17 cellular contexts compared by ENCODE assay signal in the genomic region with DNA sequence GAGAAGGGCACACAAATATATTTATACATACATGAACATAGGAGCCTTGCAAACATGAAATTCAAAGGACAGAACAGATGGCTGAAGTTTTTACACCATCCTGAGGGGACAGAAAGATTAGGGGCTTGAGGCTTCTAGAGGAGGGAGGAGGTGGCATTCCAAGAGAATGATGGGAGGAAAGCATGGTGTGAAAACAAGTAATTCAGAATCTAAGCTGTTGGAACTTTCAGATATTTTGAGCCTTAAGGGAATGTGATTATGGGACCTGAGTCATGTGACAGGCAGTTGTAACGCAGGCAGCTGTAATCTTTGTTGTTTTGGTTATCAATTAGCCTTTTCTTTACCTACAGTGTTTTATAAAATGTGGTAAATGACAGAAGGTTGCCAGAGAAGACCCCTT.
DNase-seq lines count a peak whose midpoint lies in the region; ATAC-seq and TF ChIP-seq lines count a peak whose summit lies in the region.
"Had no signal": no experiment of that assay in that cellular context is flagged by ENCODE, and none has a peak within 500 bp of the region (broad histone marks: within the 10 kb centered on the region; RNA-seq: fewer than 3 reads in every experiment).

No MANE protein-coding gene starts in this region.

- no TSS peak for BruUV-seq in PC-3 (replicated peaks; lab: Mats Ljungman, UMichigan)

- peaks cover 9% of the 10 kb centered on the region; the same call in 1 of the 2 replicates for H3K36me3 ChIP-seq in PC-3 (ENCODE audit: low read depth, low read length)
- no peaks in the 10 kb centered on the region for H3K36me3 ChIP-seq in fibroblast of lung (ENCODE audit: control insufficient read depth, insufficient read depth, low read length)
- H3K36me3 ChIP-seq in neural progenitor cell, result no peaks in the 10 kb centered on the region
- no peaks in the 10 kb centered on the region for H3K36me3 ChIP-seq in effector memory CD4-positive, alpha-beta T cell (ENCODE audit: control insufficient read depth, insufficient read depth, low read length)
- H3K36me3 ChIP-seq: neutrophil, vagina had no signal

- H3K4me3 Mint-ChIP-seq in neural progenitor cell (no peak overlapping the region), glutamatergic neuron (ENCODE audit: unreplicated experiment) (no peak overlapping the region)
- H3K4me3 Mint-ChIP-seq: activated CD8-positive, alpha-beta memory T cell treated with anti-CD3 and anti-CD28 coated beads, Interleukin-2, amount 10 ng/mL, durations not matched to agents 7 days and 5 days; activated naive CD8-positive, alpha-beta T cell had no signal

- intact Hi-C loops in PC-3 (cut with micrococcal nuclease), result loop anchor here (2.0 to 5.0 kb wide), 2 partner anchors 56 to 98 kb away; no protein-coding TSS in a partner anchor

- H3K9me3 ChIP-seq in PC-3 (ENCODE audit: low read length) (peaks cover 9% of the 10 kb centered on the region; the same call in 1 of the 2 replicates), fibroblast of lung (ENCODE audit: control insufficient read depth, insufficient read depth, low read depth, low read length) (no peaks in the 10 kb centered on the region), neural progenitor cell (ENCODE audit: low read depth) (no peaks in the 10 kb centered on the region)
- no peaks in the 10 kb centered on the region for H3K9me3 ChIP-seq in effector memory CD4-positive, alpha-beta T cell (ENCODE audit: control insufficient read depth, low read length)
- H3K9me3 ChIP-seq: neutrophil, vagina had no signal

- CTCF ChIA-PET in PC-3 (lab: Charles Lee), result no interaction called here

- no peak for TF ChIP-seq CTCF in PC-3 (conservative IDR thresholded peaks at IDR 0.05; ENCODE audit: low read depth, low read length)
- no peak for TF ChIP-seq CTCF in fibroblast of lung (conservative IDR thresholded peaks at IDR 0.05 in 1 of 2, IDR thresholded peaks at IDR 0.05 in 1 of 2; ENCODE audit: low read depth in 1 of 2, low read length in 2 of 2)
- no peak for TF ChIP-seq CTCF in neural progenitor cell (IDR thresholded peaks at IDR 0.05)
- TF ChIP-seq CTCF in glutamatergic neuron (IDR thresholded peaks at IDR 0.05; ENCODE audit: partially characterized antibody, unreplicated experiment), result no peak

- H3K79me2 ChIP-seq in PC-3 (ENCODE audit: low read length) (no peaks in the 10 kb centered on the region), fibroblast of lung (ENCODE audit: control insufficient read depth, insufficient read depth, low read length) (no peaks in the 10 kb centered on the region), neural progenitor cell (ENCODE audit: low read depth) (no peaks in the 10 kb centered on the region)

- H2AFZ ChIP-seq in PC-3 (ENCODE audit: low read length) (peak overlapping the region; percentile 50), fibroblast of lung (ENCODE audit: low read length) (peak overlapping the region; percentile 16), neural progenitor cell (replicated peaks) (no peak overlapping the region)

- H4K20me1 ChIP-seq in PC-3 (ENCODE audit: low read length) (no peaks in the 10 kb centered on the region), fibroblast of lung (ENCODE audit: control insufficient read depth, extremely low read depth, insufficient read depth, low read length) (no peaks in the 10 kb centered on the region), neural progenitor cell (ENCODE audit: low read depth) (no peaks in the 10 kb centered on the region)

- peaks cover 2% of the 10 kb centered on the region for H3K36me3 Mint-ChIP-seq in neural progenitor cell
- H3K36me3 Mint-ChIP-seq in glutamatergic neuron (ENCODE audit: unreplicated experiment), result peaks cover 4% of the 10 kb centered on the region
- H3K36me3 Mint-ChIP-seq: activated CD8-positive, alpha-beta memory T cell treated with anti-CD3 and anti-CD28 coated beads, Interleukin-2, amount 10 ng/mL, durations not matched to agents 7 days and 5 days; activated naive CD8-positive, alpha-beta T cell had no signal

- H3K9ac ChIP-seq in PC-3 (ENCODE audit: low read length), result peak overlapping the region; percentile 81
- H3K9ac ChIP-seq in fibroblast of lung (ENCODE audit: insufficient read depth, low read length), result no peak overlapping the region
- no peak overlapping the region for H3K9ac ChIP-seq in neural progenitor cell

- peak; percentile 23 for ATAC-seq in PC-3
- ATAC-seq: activated CD8-positive, alpha-beta memory T cell treated with anti-CD3 and anti-CD28 coated beads, Interleukin-2, amount 10 ng/mL, durations not matched to agents 7 days and 5 days; GM12878 had no signal

- H3K27ac ChIP-seq in PC-3 (ENCODE audit: low read length), result peak overlapping the region; percentile 95
- no peak overlapping the region for H3K27ac ChIP-seq in fibroblast of lung (ENCODE audit: insufficient read depth, low read length)
- peak overlapping the region; percentile 87 for H3K27ac ChIP-seq in neural progenitor cell
- H3K27ac ChIP-seq in effector memory CD4-positive, alpha-beta T cell (ENCODE audit: insufficient read depth, low read length, poor library complexity, severe bottlenecking), result no peak overlapping the region
- H3K27ac ChIP-seq: coronary artery, neutrophil, RWPE1, vagina had no signal

- H3K27ac Mint-ChIP-seq in neural progenitor cell, result peak overlapping the region; percentile 28
- H3K27ac Mint-ChIP-seq in glutamatergic neuron (ENCODE audit: unreplicated experiment), result no peak overlapping the region
- H3K27ac Mint-ChIP-seq: activated CD8-positive, alpha-beta memory T cell treated with anti-CD3 and anti-CD28 coated beads, Interleukin-2, amount 10 ng/mL, durations not matched to agents 7 days and 5 days; activated naive CD8-positive, alpha-beta T cell had no signal

- peaks cover 15% of the 10 kb centered on the region for H3K4me1 Mint-ChIP-seq in neural progenitor cell
- peaks cover 12% of the 10 kb centered on the region for H3K4me1 Mint-ChIP-seq in glutamatergic neuron (ENCODE audit: low read depth, unreplicated experiment)
- H3K4me1 Mint-ChIP-seq: activated CD8-positive, alpha-beta memory T cell treated with anti-CD3 and anti-CD28 coated beads, Interleukin-2, amount 10 ng/mL, durations not matched to agents 7 days and 5 days had no signal

- H3K4me2 ChIP-seq in PC-3 (ENCODE audit: low read length) (peak overlapping the region; percentile 76), fibroblast of lung (ENCODE audit: extremely low read depth, insufficient read depth, low read length) (peak overlapping the region; percentile 45), neural progenitor cell (peak overlapping the region; percentile 67)

- H3K9me3 Mint-ChIP-seq in neural progenitor cell (peaks cover 2% of the 10 kb centered on the region), glutamatergic neuron (ENCODE audit: unreplicated experiment) (no peaks in the 10 kb centered on the region)

- peaks cover 25% of the 10 kb centered on the region for H3K4me1 ChIP-seq in PC-3 (ENCODE audit: insufficient read depth, low read length)
- H3K4me1 ChIP-seq in fibroblast of lung (ENCODE audit: control insufficient read depth, extremely low read depth, insufficient read depth, low read length), result peaks cover 13% of the 10 kb centered on the region
- H3K4me1 ChIP-seq in neural progenitor cell, result peaks cover 41% of the 10 kb centered on the region
- H3K4me1 ChIP-seq in effector memory CD4-positive, alpha-beta T cell (ENCODE audit: control insufficient read depth, insufficient read depth, low read length, poor library complexity, severe bottlenecking), result no peaks in the 10 kb centered on the region
- H3K4me1 ChIP-seq: vagina had no signal

- H3K27me3 ChIP-seq in PC-3 (ENCODE audit: low read length) (no peaks in the 10 kb centered on the region), fibroblast of lung (ENCODE audit: control insufficient read depth, insufficient read depth, low read length) (no peaks in the 10 kb centered on the region), neural progenitor cell (no peaks in the 10 kb centered on the region)
- H3K27me3 ChIP-seq in effector memory CD4-positive, alpha-beta T cell (replicated peaks; ENCODE audit: control insufficient read depth, insufficient read depth, low read length, poor library complexity, severe bottlenecking), result no peaks in the 10 kb centered on the region
- H3K27me3 ChIP-seq: neutrophil, vagina had no signal

- POLR2A ChIA-PET in PC-3 (lab: Charles Lee; ENCODE audit: unreplicated experiment), result no interaction called here

- peak; percentile 10 for DNase-seq in D341Med (ENCODE audit: low spot score)
- peak; percentile 10 for DNase-seq in PC-3
- DNase-seq in fibroblast of lung (ENCODE audit: low read depth in 2 of 2), result peak in 1 of 2 donors; percentile 20
- peak; percentile 29 for DNase-seq in neural progenitor cell (ENCODE audit: low spot score)
- no peak for DNase-seq in NCI-H1694 treated with DMSO at 0.1 percent for 48 hours (lab: John Stamatoyannopoulos, UW)
- no peak for DNase-seq in effector memory CD4-positive, alpha-beta T cell
- DNase-seq in glutamatergic neuron, result no peak
- DNase-seq in NOMO-1 treated with dmso at 0.1 percent for 144 hours (lab: John Stamatoyannopoulos, UW; ENCODE audit: unreplicated experiment), result no peak
- DNase-seq: activated CD8-positive, alpha-beta memory T cell treated with anti-CD3 and anti-CD28 coated beads, Interleukin-2, amount 10 ng/mL, durations not matched to agents 7 days and 5 days; AML-193; DMS79 treated with DMSO at 0.1 percent for 48 hours had no signal

- H3K9me2 ChIP-seq in PC-3 (replicated peaks; ENCODE audit: low read length), result no peaks in the 10 kb centered on the region

- peak overlapping the region; percentile 18; the same call in 1 of the 2 replicates for H3K4me3 ChIP-seq in PC-3 (ENCODE audit: low read length)
- no peak overlapping the region for H3K4me3 ChIP-seq in fibroblast of lung (replicated peaks in 1 of 4; ENCODE audit: control extremely low read depth in 1 of 4, insufficient read depth in 1 of 4, low read depth in 3 of 4, low read length in 4 of 4)
- H3K4me3 ChIP-seq in neural progenitor cell, result no peak overlapping the region
- no peak overlapping the region for H3K4me3 ChIP-seq in effector memory CD4-positive, alpha-beta T cell (ENCODE audit: insufficient read depth, low read depth, low read length, poor library complexity, severe bottlenecking)
- H3K4me3 ChIP-seq: coronary artery, GM12878, vagina had no signal

- H3K27me3 Mint-ChIP-seq in neural progenitor cell (ENCODE audit: insufficient read depth, low read depth) (no peaks in the 10 kb centered on the region), glutamatergic neuron (ENCODE audit: unreplicated experiment) (no peaks in the 10 kb centered on the region)
- H3K27me3 Mint-ChIP-seq: activated CD8-positive, alpha-beta memory T cell treated with anti-CD3 and anti-CD28 coated beads, Interleukin-2, amount 10 ng/mL, durations not matched to agents 7 days and 5 days; activated naive CD8-positive, alpha-beta T cell had no signal

- H3F3A ChIP-seq in PC-3 (ENCODE audit: low read length, unreplicated experiment) (peaks cover 15% of the 10 kb centered on the region), neural progenitor cell (ENCODE audit: low read depth) (peaks cover 47% of the 10 kb centered on the region)

Comparison
In these comparisons a context has a peak if more than half of its experiments do, and no peak if none do; other contexts are left out.
1. DNase-seq: peak in D341Med (single experiment), PC-3 (single experiment) and neural progenitor cell (single experiment); none in NCI-H1694 treated with DMSO at 0.1 percent for 48 hours (single experiment), effector memory CD4-positive, alpha-beta T cell (0 of 3), glutamatergic neuron (single experiment) and NOMO-1 treated with dmso at 0.1 percent for 144 hours (single experiment).
2. H3K27ac ChIP-seq: peak in PC-3 (single experiment) and neural progenitor cell (single experiment); none in fibroblast of lung (single experiment) and effector memory CD4-positive, alpha-beta T cell (single experiment).
3. Peak in every context shown above with its lines, with median percentiles within 50 percentile points of each other: H3K4me2 ChIP-seq.